ENCODE assay signal across 37 cellular contexts in the genomic region with DNA sequence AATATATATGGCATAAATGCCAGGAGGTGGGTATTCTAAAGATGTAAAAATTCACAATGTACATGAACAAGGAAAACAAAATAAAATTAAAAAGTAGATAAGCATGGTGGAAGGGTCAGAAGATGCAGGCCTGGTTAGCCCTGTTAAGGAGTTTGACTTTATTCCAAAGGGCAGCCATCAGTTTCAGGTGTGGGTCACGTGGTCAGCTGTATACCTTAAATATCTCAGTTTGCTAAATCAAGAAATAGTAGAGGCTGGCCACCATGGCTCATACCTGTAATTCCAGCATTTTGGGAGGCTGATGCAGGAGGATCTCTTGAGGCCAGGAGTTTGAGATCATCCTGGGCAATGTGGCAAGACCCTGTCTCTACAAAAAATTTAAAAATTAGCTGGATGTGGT. TPM values are rescaled to one million over a fixed set of nuclear protein-coding genes. Genes with fewer than 3 reads are reported as not detected.
"Had no signal": no experiment of that assay in that cellular context is flagged by ENCODE, and none has a peak within 500 bp of the region (broad histone marks: within the 10 kb centered on the region; RNA-seq: fewer than 3 reads in every experiment).

No MANE protein-coding gene starts in this region.

- H3K27ac Mint-ChIP-seq: activated CD4-positive, alpha-beta T cell treated with anti-CD3 and anti-CD28 coated beads for 36 hours; activated CD4-positive, alpha-beta T cell treated with anti-CD3 and anti-CD28 coated beads, Interleukin-2, amount 10 ng/mL, durations not matched to agents 7 days and 5 days; activated CD8-positive, alpha-beta T cell treated with anti-CD3 and anti-CD28 coated beads, Interleukin-2, amount 10 ng/mL, durations not matched to agents 7 days and 5 days; activated naive CD4-positive, alpha-beta T cell treated with anti-CD3 and anti-CD28 coated beads, Interleukin-2, amount 50 U/mL, for 24 hours; activated naive CD8-positive, alpha-beta T cell treated with anti-CD3 and anti-CD28 coated beads, Interleukin-2, amount 10 ng/mL, durations not matched to agents 7 days and 5 days; activated T-cell treated with anti-CD3 and anti-CD28 coated beads, Interleukin-2, amount 50 U/mL, for 24 hours; activated T-helper 2 cell treated with anti-CD3 and anti-CD28 coated beads, Interferon-gamma antibody, Interleukin-2, Interleukin-4, amounts not matched to agents 10 μg/mL and 5 μg/mL and 100 μg/mL, durations not matched to agents 14 hours and 24 hours and 36 hours; T-helper 1 cell treated with Interleukin-12 subunit alpha and Interleukin-12 subunit beta and Interleukin-4 antibody, amounts not matched to agents 30 μg/mL and 1 μg/mL, for 36 hours; T-helper 2 cell treated with Interferon-gamma antibody and Interleukin-4, amounts not matched to agents 5 μg/mL and 100 μg/mL, for 36 hours had no signal

- H3K4me2 ChIP-seq: SK-N-SH had no signal

- DNase-seq: activated CD4-positive, alpha-beta T cell treated with anti-CD3 and anti-CD28 coated beads for 36 hours; activated CD4-positive, alpha-beta T cell treated with anti-CD3 and anti-CD28 coated beads, Interleukin-2, amount 10 ng/mL, durations not matched to agents 7 days and 5 days; activated CD4-positive, alpha-beta T cell treated with anti-CD3 and anti-CD28 coated beads, Interleukin-2, amount 50 U/mL, for 48 hours; activated CD8-positive, alpha-beta T cell treated with anti-CD3 and anti-CD28 coated beads, Interleukin-2, amount 10 ng/mL, durations not matched to agents 7 days and 5 days; activated gamma-delta T cell; activated naive CD4-positive, alpha-beta T cell treated with Interleukin-2 at 50 U/mL for 16 hours; activated naive CD8-positive, alpha-beta T cell treated with anti-CD3 and anti-CD28 coated beads, Interleukin-2, amount 10 ng/mL, durations not matched to agents 7 days and 5 days; activated T-cell treated with anti-CD3 and anti-CD28 coated beads, Interleukin-2, amount 50 U/mL, for 24 hours; amygdala; NCI-H1092 treated with DMSO at 0.1 percent for 48 hours; NCI-H1417; NCI-H146; NCI-H187; NCI-H2029 treated with DMSO at 0.1 percent for 48 hours; NCI-H2107; NCI-H2171 treated with DMSO at 0.1 percent for 48 hours; NCI-H226; NCI-H526; NCI-H748 treated with DMSO at 0.1 percent for 48 hours; NK-92 treated with Interleukin-12 subunit alpha and Interleukin-12 subunit beta, amount 100 ng/mL, for 24 hours; PC-3; Peyer's patch; RPMI8226; SHP77 treated with DMSO at 0.1 percent for 48 hours; SK-N-SH had no signal

- ATAC-seq: activated CD4-positive, alpha-beta T cell treated with anti-CD3 and anti-CD28 coated beads for 36 hours; activated CD4-positive, CD25-positive, alpha-beta regulatory T cell treated with anti-CD3 and anti-CD28 coated beads, Interleukin-2, amount 50 U/mL, for 24 hours; activated CD8-positive, alpha-beta T cell treated with anti-CD3 and anti-CD28 coated beads, Interleukin-2, amount 10 ng/mL, durations not matched to agents 7 days and 5 days; PC-3 had no signal

- H3K27me3 ChIP-seq: ascending aorta, cardiac muscle cell, Peyer's patch, SJSA1 had no signal

- H3K9ac ChIP-seq: SK-N-SH had no signal

- H3K27ac ChIP-seq: ascending aorta, cardiac muscle cell, Peyer's patch, SJSA1 had no signal

- H3K4me3 Mint-ChIP-seq: activated CD4-positive, alpha-beta T cell treated with anti-CD3 and anti-CD28 coated beads for 36 hours; activated CD4-positive, alpha-beta T cell treated with anti-CD3 and anti-CD28 coated beads, Interleukin-2, amount 10 ng/mL, durations not matched to agents 7 days and 5 days; activated CD8-positive, alpha-beta T cell treated with anti-CD3 and anti-CD28 coated beads, Interleukin-2, amount 10 ng/mL, durations not matched to agents 7 days and 5 days; activated naive CD4-positive, alpha-beta T cell treated with anti-CD3 and anti-CD28 coated beads, Interleukin-2, amount 50 U/mL, for 24 hours; activated naive CD8-positive, alpha-beta T cell treated with anti-CD3 and anti-CD28 coated beads, Interleukin-2, amount 10 ng/mL, durations not matched to agents 7 days and 5 days; activated T-cell treated with anti-CD3 and anti-CD28 coated beads, Interleukin-2, amount 50 U/mL, for 24 hours; central memory CD8-positive, alpha-beta T cell; T-helper 1 cell treated with Interleukin-12 subunit alpha and Interleukin-12 subunit beta and Interleukin-4 antibody, amounts not matched to agents 30 μg/mL and 1 μg/mL, for 36 hours; T-helper 2 cell treated with Interferon-gamma antibody and Interleukin-4, amounts not matched to agents 5 μg/mL and 100 μg/mL, for 36 hours had no signal

- H3K4me1 ChIP-seq: ascending aorta, Peyer's patch had no signal

- H3K36me3 Mint-ChIP-seq: activated naive CD4-positive, alpha-beta T cell treated with anti-CD3 and anti-CD28 coated beads, Interleukin-2, amount 50 U/mL, for 24 hours; activated naive CD8-positive, alpha-beta T cell treated with anti-CD3 and anti-CD28 coated beads, Interleukin-2, amount 10 ng/mL, durations not matched to agents 7 days and 5 days had no signal

- H3K9me3 Mint-ChIP-seq: activated naive CD4-positive, alpha-beta T cell treated with anti-CD3 and anti-CD28 coated beads, Interleukin-2, amount 50 U/mL, for 24 hours; activated naive CD8-positive, alpha-beta T cell treated with anti-CD3 and anti-CD28 coated beads, Interleukin-2, amount 10 ng/mL, durations not matched to agents 7 days and 5 days; activated T-helper 2 cell treated with anti-CD3 and anti-CD28 coated beads, Interferon-gamma antibody, Interleukin-2, Interleukin-4, amounts not matched to agents 10 μg/mL and 5 μg/mL and 100 μg/mL, durations not matched to agents 14 hours and 24 hours and 36 hours; central memory CD8-positive, alpha-beta T cell; T-helper 1 cell treated with Interleukin-12 subunit alpha and Interleukin-12 subunit beta and Interleukin-4 antibody, amounts not matched to agents 30 μg/mL and 1 μg/mL, for 36 hours; T-helper 2 cell treated with Interferon-gamma antibody and Interleukin-4, amounts not matched to agents 5 μg/mL and 100 μg/mL, for 36 hours had no signal

- H3K9me2 ChIP-seq: SK-N-SH had no signal

- FAIRE-seq: TTC549 had no signal

- H3K4me3 ChIP-seq: ascending aorta, cardiac muscle cell, Peyer's patch, SJSA1 had no signal

- H3K36me3 ChIP-seq: ascending aorta, cardiac muscle cell, Peyer's patch, SJSA1 had no signal

- H3K4me1 Mint-ChIP-seq: activated CD4-positive, alpha-beta T cell treated with anti-CD3 and anti-CD28 coated beads for 36 hours; activated CD4-positive, alpha-beta T cell treated with anti-CD3 and anti-CD28 coated beads, Interleukin-2, amount 10 ng/mL, durations not matched to agents 7 days and 5 days; activated naive CD4-positive, alpha-beta T cell treated with anti-CD3 and anti-CD28 coated beads, Interleukin-2, amount 50 U/mL, for 24 hours; activated naive CD8-positive, alpha-beta T cell treated with anti-CD3 and anti-CD28 coated beads, Interleukin-2, amount 10 ng/mL, durations not matched to agents 7 days and 5 days; central memory CD8-positive, alpha-beta T cell had no signal

- H3K9me3 ChIP-seq: ascending aorta, Peyer's patch, SJSA1, SK-N-SH had no signal

RNA-seq across cellular contexts. Expression of a gene that starts 35.8 kb away (rescaled TPM):
- total RNA-seq: activated CD4-positive, alpha-beta T cell treated with anti-CD3 and anti-CD28 coated beads for 36 hours; activated CD4-positive, alpha-beta T cell treated with anti-CD3 and anti-CD28 coated beads, Interleukin-2, amount 10 ng/mL, durations not matched to agents 7 days and 5 days; activated CD8-positive, alpha-beta T cell treated with anti-CD3 and anti-CD28 coated beads, Interleukin-2, amount 10 ng/mL, durations not matched to agents 7 days and 5 days; activated naive CD8-positive, alpha-beta T cell treated with anti-CD3 and anti-CD28 coated beads, Interleukin-2, amount 10 ng/mL, durations not matched to agents 7 days and 5 days; activated T-helper 2 cell treated with anti-CD3 and anti-CD28 coated beads, Interferon-gamma antibody, Interleukin-2, Interleukin-4, amounts not matched to agents 10 μg/mL and 5 μg/mL and 100 μg/mL, durations not matched to agents 14 hours and 24 hours and 36 hours; cardiac muscle cell; chondrocyte; LHCN-M2; SJSA1 had no signal
- polyA plus RNA-seq: cardiac muscle cell had no signal
